ENCODE assay signal across 29 cellular contexts in genomic region chr20:39433461-39433860, GRCh38.
"Had no signal": no experiment of that assay in that cellular context is flagged by ENCODE, and none has a peak within 500 bp of the region (broad histone marks: within the 10 kb centered on the region; RNA-seq: fewer than 3 reads in every experiment).

No MANE protein-coding gene starts in this region.

- H3K27ac Mint-ChIP-seq: activated B cell treated with CpG ODN at 0.5 μM for 24 hours; activated CD8-positive, alpha-beta T cell treated with anti-CD3 and anti-CD28 coated beads for 36 hours; activated naive CD8-positive, alpha-beta T cell; activated T-helper 17 cell treated with anti-CD3 and anti-CD28 coated beads, Interleukin-2, amount 50 U/mL, for 72 hours; effector memory CD8-positive, alpha-beta T cell; T-helper 17 cell; T-helper 2 cell treated with Interferon-gamma antibody and Interleukin-4, amounts not matched to agents 5 μg/mL and 100 μg/mL, for 36 hours had no signal

- H3K36me3 Mint-ChIP-seq: activated naive CD8-positive, alpha-beta T cell had no signal

- H3K4me1 Mint-ChIP-seq: activated T-helper 17 cell treated with anti-CD3 and anti-CD28 coated beads, Interleukin-2, amount 50 U/mL, for 72 hours; T-helper 17 cell had no signal

- H3K27me3 ChIP-seq: brain microvascular endothelial cell had no signal

- DNase-seq: activated B cell treated with CpG ODN at 0.5 μM for 24 hours; activated CD4-positive, alpha-beta T cell treated with anti-CD3 and anti-CD28 coated beads for 48 hours; activated CD4-positive, alpha-beta T cell treated with anti-CD3 and anti-CD28 coated beads, Interleukin-2, amount 50 U/mL, for 1 hour; activated CD4-positive, alpha-beta T cell treated with anti-CD3 and anti-CD28 coated beads, Interleukin-2, amount 50 U/mL, for 48 hours; activated CD8-positive, alpha-beta memory T cell treated with anti-CD3 and anti-CD28 coated beads for 24 hours; activated CD8-positive, alpha-beta T cell treated with anti-CD3 and anti-CD28 coated beads for 36 hours; activated effector memory CD4-positive, alpha-beta T cell treated with Interleukin-2 at 50 U/mL for 16 hours; activated gamma-delta T cell treated with Interleukin-2 at 50 U/mL for 16 hours; activated naive CD4-positive, alpha-beta T cell treated with anti-CD3 and anti-CD28 coated beads, Interleukin-2, amount 50 U/mL, for 16 hours; activated naive CD4-positive, alpha-beta T cell treated with Interleukin-2 at 50 U/mL for 16 hours; activated T-cell treated with anti-CD3 and anti-CD28 coated beads, Interleukin-2, amount 50 U/mL, for 4 hours; amniotic stem cell; anterior cingulate cortex; brain microvascular endothelial cell; caudate nucleus; cortex of kidney; dermis blood vessel endothelial cell; effector CD4-positive, alpha-beta T cell; effector memory CD8-positive, alpha-beta T cell; T-helper 1 cell; T-helper 17 cell; T1000; WERI-Rb-1 had no signal

- H3K27me3 Mint-ChIP-seq: activated B cell treated with CpG ODN at 0.5 μM for 24 hours; activated CD8-positive, alpha-beta T cell treated with anti-CD3 and anti-CD28 coated beads for 36 hours; activated naive CD8-positive, alpha-beta T cell; activated T-helper 17 cell treated with anti-CD3 and anti-CD28 coated beads, Interleukin-2, amount 50 U/mL, for 72 hours; effector memory CD8-positive, alpha-beta T cell; T-helper 17 cell had no signal

- H3K4me3 Mint-ChIP-seq: activated B cell treated with CpG ODN at 0.5 μM for 24 hours; activated CD8-positive, alpha-beta T cell treated with anti-CD3 and anti-CD28 coated beads for 36 hours; activated naive CD8-positive, alpha-beta T cell; activated T-cell treated with anti-CD3 and anti-CD28 coated beads, Interleukin-2, amount 50 U/mL, for 4 hours; activated T-helper 17 cell treated with anti-CD3 and anti-CD28 coated beads, Interleukin-2, amount 50 U/mL, for 72 hours; effector memory CD8-positive, alpha-beta T cell; T-helper 17 cell; T-helper 2 cell treated with Interferon-gamma antibody and Interleukin-4, amounts not matched to agents 5 μg/mL and 100 μg/mL, for 36 hours had no signal

- FAIRE-seq: astrocyte, colon, frontal cortex had no signal

- H3K36me3 ChIP-seq: brain microvascular endothelial cell, WERI-Rb-1 had no signal

- H3K27ac ChIP-seq: brain microvascular endothelial cell, WERI-Rb-1 had no signal
